ENCODE assay signal across 17 cellular contexts in the genomic region with DNA sequence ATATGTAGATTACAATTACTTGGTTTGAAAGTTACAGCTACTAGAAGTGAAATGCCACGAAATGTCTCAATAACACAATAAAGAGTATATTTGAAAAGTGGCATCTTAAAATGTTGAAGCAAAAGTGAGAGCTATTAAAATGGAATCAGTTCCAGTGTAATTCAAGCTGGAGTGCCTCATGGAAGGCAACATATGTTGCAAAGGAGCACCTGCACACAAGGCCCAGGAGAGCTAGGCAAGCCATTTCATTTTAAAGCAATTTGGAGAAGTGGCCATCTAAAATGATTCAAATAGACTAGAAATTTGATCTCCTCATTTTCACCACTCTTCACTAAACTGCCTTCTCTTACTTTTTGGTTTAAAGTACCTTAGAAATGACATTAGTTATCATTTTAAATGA.
DNase-seq lines count a peak whose midpoint lies in the region.
"Had no signal": no experiment of that assay in that cellular context is flagged by ENCODE, and none has a peak within 500 bp of the region (broad histone marks: within the 10 kb centered on the region; RNA-seq: fewer than 3 reads in every experiment).

No MANE protein-coding gene starts in this region.

- DNase-seq in NCI-H345 (lab: John Stamatoyannopoulos, UW) (peak; percentile 3), NCI-H345 treated with DMSO at 0.1 percent for 48 hours (lab: John Stamatoyannopoulos, UW; ENCODE audit: unreplicated experiment) (no peak), NCI-H1436 treated with DMSO at 0.1 percent for 48 hours (lab: John Stamatoyannopoulos, UW) (peak; percentile 56), NCI-H524 (lab: John Stamatoyannopoulos, UW) (peak; percentile 27 to 77), cortex of kidney (lab: John Stamatoyannopoulos, UW) (no peak)
- no peak for DNase-seq in activated effector memory CD4-positive, alpha-beta T cell treated with Interleukin-2 at 50 U/mL for 16 hours
- DNase-seq in activated CD4-positive, alpha-beta T cell treated with anti-CD3 and anti-CD28 coated beads, Interleukin-2, amount 10 ng/mL, durations not matched to agents 24 days and 14 days = no peak
- DNase-seq in activated naive CD4-positive, alpha-beta T cell (lab: John Stamatoyannopoulos, UW) = no peak
- DNase-seq: BE2C; Caco-2; CD4-positive, alpha-beta T cell; MM.1S; NCI-H510A; NCI-H82; PC-9; SIG-M5; T-cell had no signal

- H3K27ac Mint-ChIP-seq in activated CD4-positive, alpha-beta T cell treated with anti-CD3 and anti-CD28 coated beads, Interleukin-2, amount 10 ng/mL, durations not matched to agents 24 days and 14 days = no peak overlapping the region
- H3K27ac Mint-ChIP-seq: CD4-positive, alpha-beta T cell; T-cell had no signal

- no peaks in the 10 kb centered on the region for H3K27me3 Mint-ChIP-seq in activated CD4-positive, alpha-beta T cell treated with anti-CD3 and anti-CD28 coated beads, Interleukin-2, amount 10 ng/mL, durations not matched to agents 24 days and 14 days
- H3K27me3 Mint-ChIP-seq: CD4-positive, alpha-beta T cell; T-cell had no signal

- H3K9me3 Mint-ChIP-seq in activated CD4-positive, alpha-beta T cell treated with anti-CD3 and anti-CD28 coated beads, Interleukin-2, amount 10 ng/mL, durations not matched to agents 24 days and 14 days = no peaks in the 10 kb centered on the region
- H3K9me3 Mint-ChIP-seq: CD4-positive, alpha-beta T cell; T-cell had no signal

- H3K36me3 Mint-ChIP-seq in activated CD4-positive, alpha-beta T cell treated with anti-CD3 and anti-CD28 coated beads, Interleukin-2, amount 10 ng/mL, durations not matched to agents 24 days and 14 days (ENCODE audit: low read depth) = no peaks in the 10 kb centered on the region
- H3K36me3 Mint-ChIP-seq: T-cell had no signal

- intact Hi-C loops in activated CD4-positive, alpha-beta T cell treated with anti-CD3 and anti-CD28 coated beads, Interleukin-2, amount 10 ng/mL, durations not matched to agents 24 days and 14 days (cut with micrococcal nuclease) = no loop called here

- no peaks in the 10 kb centered on the region for H3K4me1 Mint-ChIP-seq in activated CD4-positive, alpha-beta T cell treated with anti-CD3 and anti-CD28 coated beads, Interleukin-2, amount 10 ng/mL, durations not matched to agents 24 days and 14 days
- H3K4me1 Mint-ChIP-seq: T-cell had no signal

- H3K4me3 Mint-ChIP-seq in activated CD4-positive, alpha-beta T cell treated with anti-CD3 and anti-CD28 coated beads, Interleukin-2, amount 10 ng/mL, durations not matched to agents 24 days and 14 days = no peak overlapping the region
- H3K4me3 Mint-ChIP-seq: CD4-positive, alpha-beta T cell; T-cell had no signal

Comparison
In these comparisons a context has a peak if more than half of its experiments do, and no peak if none do; other contexts are left out.
1. DNase-seq: peak in NCI-H345 (single experiment), NCI-H1436 treated with DMSO at 0.1 percent for 48 hours (single experiment) and NCI-H524 (2 of 2); none in NCI-H345 treated with DMSO at 0.1 percent for 48 hours (single experiment), cortex of kidney (single experiment), activated effector memory CD4-positive, alpha-beta T cell treated with Interleukin-2 at 50 U/mL for 16 hours (single experiment), activated CD4-positive, alpha-beta T cell treated with anti-CD3 and anti-CD28 coated beads, Interleukin-2, amount 10 ng/mL, durations not matched to agents 24 days and 14 days (single experiment) and activated naive CD4-positive, alpha-beta T cell (0 of 4).